In genomic region chr11:102268985-102269470, GRCh38 we compare ENCODE assay signal across 10 cellular contexts. TPM values are rescaled to one million over a fixed set of nuclear protein-coding genes. Genes with fewer than 3 reads are reported as not detected.
DNase-seq lines count a peak whose midpoint lies in the region; ATAC-seq, FAIRE-seq and TF ChIP-seq lines count a peak whose summit lies in the region.
"Had no signal": no experiment of that assay in that cellular context is flagged by ENCODE, and none has a peak within 500 bp of the region (broad histone marks: within the 10 kb centered on the region; RNA-seq: fewer than 3 reads in every experiment).

No MANE protein-coding gene starts in this region.

- H3K9me3 ChIP-seq in A549 (no peaks in the 10 kb centered on the region), IMR-90 (ENCODE audit: control insufficient read depth, insufficient read depth, low read length) (no peaks in the 10 kb centered on the region), mammary epithelial cell (replicated peaks; ENCODE audit: insufficient read depth, low read length) (no peaks in the 10 kb centered on the region), muscle layer of duodenum (ENCODE audit: control insufficient read depth in 1 of 2, low read length in 2 of 2) (no peaks in the 10 kb centered on the region)

- ATAC-seq in A549 (peak in 1 of 2 experiments; percentile 27; a peak in 1 of 6 replicates), IMR-90 (ENCODE audit: low read depth) (no peak)

- H3K27ac ChIP-seq in A549 (peak overlapping the region; percentile 46 to 85; a peak in 4 of 6 replicates), IMR-90 (ENCODE audit: insufficient read depth, low read length) (no peak overlapping the region), mammary epithelial cell (ENCODE audit: insufficient read depth, low read depth, low read length) (peak overlapping the region; percentile 90), muscle layer of duodenum (ENCODE audit: low read length) (peak overlapping the region; percentile 62)

- dilution Hi-C loops in IMR-90 (cut with HindIII; ENCODE audit: low sequenced_read_pairs, unreplicated experiment), result no loop called here
- dilution Hi-C loops in mammary epithelial cell (cut with HindIII; ENCODE audit: low sequenced_read_pairs), result loop anchor here (5.0 kb wide), 1 partner anchor 92 kb away; no protein-coding TSS in a partner anchor

- peaks cover 16% of the 10 kb centered on the region for H3K4me1 ChIP-seq in A549
- H3K4me1 ChIP-seq in IMR-90 (ENCODE audit: control insufficient read depth, insufficient read depth, low read length), result peaks cover 8% of the 10 kb centered on the region
- peaks cover 36% of the 10 kb centered on the region for H3K4me1 ChIP-seq in mammary epithelial cell (ENCODE audit: insufficient read depth, low read length)
- H3K4me1 ChIP-seq in muscle layer of duodenum (ENCODE audit: control insufficient read depth in 1 of 2, insufficient read depth in 2 of 2, low read length in 2 of 2), result peaks cover 5% of the 10 kb centered on the region in 2 donors

- no peaks in the 10 kb centered on the region for H3K79me2 ChIP-seq in mammary epithelial cell (ENCODE audit: insufficient read depth, low read length)

- H2AFZ ChIP-seq in IMR-90 (replicated peaks; ENCODE audit: low read length, poor library complexity), result peak overlapping the region; percentile 93
- H2AFZ ChIP-seq in mammary epithelial cell (ENCODE audit: low read depth, low read length), result peak overlapping the region; percentile 67

- H3K36me3 ChIP-seq in IMR-90 (ENCODE audit: control insufficient read depth, insufficient read depth, low read length) (no peaks in the 10 kb centered on the region), mammary epithelial cell (ENCODE audit: insufficient read depth, low read length) (no peaks in the 10 kb centered on the region), muscle layer of duodenum (ENCODE audit: control insufficient read depth in 1 of 2, insufficient read depth in 2 of 2, low read length in 2 of 2) (no peaks in the 10 kb centered on the region)

- no peak for TF ChIP-seq POLR2A in A549 (IDR thresholded peaks at IDR 0.05; ENCODE audit: low read length)
- no peak for TF ChIP-seq POLR2A in IMR-90 (IDR thresholded peaks at IDR 0.05; ENCODE audit: low read depth, low read length)

- no peak overlapping the region; the same call in 2 of the 3 replicates for H2BK15ac ChIP-seq in IMR-90 (ENCODE audit: low read depth, low read length)

- 0 out of 2 replicates have a peak overlapping the region, but pooled peaks have one; percentile 52 for H3K14ac ChIP-seq in IMR-90 (replicated peaks; ENCODE audit: low read depth, low read length)

- H4K8ac ChIP-seq in IMR-90 (ENCODE audit: low read depth in 2 of 2, low read length in 2 of 2), result peak overlapping the region in 1 of 2 experiments; percentile 26; a peak in 1 of 4 replicates

- H3K4me3 ChIP-seq in A549, result peak overlapping the region; percentile 51
- peak overlapping the region; percentile 44 for H3K4me3 ChIP-seq in IMR-90 (ENCODE audit: insufficient read depth, low read depth, low read length)
- H3K4me3 ChIP-seq in mammary epithelial cell (replicated peaks in 1 of 3; ENCODE audit: insufficient read depth in 1 of 3, low read depth in 2 of 3, low read length in 3 of 3), result peak overlapping the region; percentile 15 to 36 (median 17)
- H3K4me3 ChIP-seq in muscle layer of duodenum (ENCODE audit: low read depth in 1 of 2, low read length in 2 of 2), result peak overlapping the region; percentile 55 to 78

- H3K23ac ChIP-seq in IMR-90 (ENCODE audit: low read depth, low read length), result no peak overlapping the region

- no peak overlapping the region for H3K56ac ChIP-seq in IMR-90 (ENCODE audit: extremely low read depth, insufficient read depth, low read length)

- H3K4me2 ChIP-seq in A549 (peak overlapping the region; percentile 88), IMR-90 (ENCODE audit: low read depth, low read length) (peak overlapping the region; percentile 81), mammary epithelial cell (ENCODE audit: insufficient read depth, low read depth, low read length) (peak overlapping the region; percentile 90)

- no peak for TF ChIP-seq EP300 in A549 (IDR thresholded peaks at IDR 0.05)

- CTCF ChIA-PET in A549 (lab: Yijun Ruan, JAX) (interaction anchor here (0.6 to 4.4 kb wide), 24 partner anchors 9 to 408 kb away, joined by 3 to 33 read pairs (median 4); partner anchors contain the start of gene YAP1), IMR-90 (lab: Yijun Ruan, JAX) (interaction anchor here (1.0 to 2.1 kb wide), 3 partner anchors 9 to 258 kb away, joined by 3 to 9 read pairs (median 4); no protein-coding TSS in a partner anchor), mammary epithelial cell (lab: Charles Lee; ENCODE audit: low non-redundant PET) (interaction anchor here (0.5 to 1.0 kb wide), 4 partner anchors 12 to 37 kb away, joined by 3 to 7 read pairs (median 6); no protein-coding TSS in a partner anchor)

- FAIRE-seq in A549 (lab: Jason Lieb, UNC), result no peak
- FAIRE-seq: G401.6, TTC549 had no signal

- H3K79me1 ChIP-seq in IMR-90 (ENCODE audit: low read depth in 1 of 2, low read length in 2 of 2), result no peaks in the 10 kb centered on the region; a peak in 1 of 4 replicates

- H3K18ac ChIP-seq in IMR-90 (ENCODE audit: low read depth, low read length), result no peak overlapping the region; the same call in 1 of the 2 replicates

- H2BK5ac ChIP-seq in IMR-90 (ENCODE audit: low read depth, low read length, poor library complexity, severe bottlenecking), result no peak overlapping the region

- DNase-seq in A549 (ENCODE audit: low read depth in 1 of 2, low spot score in 1 of 2) (no peak), IMR-90 (no peak), mammary epithelial cell (no peak), AML-193 (lab: John Stamatoyannopoulos, UW) (no peak), putamen (ENCODE audit: low spot score) (no peak), occipital lobe (lab: John Stamatoyannopoulos, UW) (no peak), CD1c-positive myeloid dendritic cell (ENCODE audit: extremely low spot score) (no peak)

- H4K20me1 ChIP-seq in IMR-90 (ENCODE audit: insufficient read depth, low read length), result no peaks in the 10 kb centered on the region
- H4K20me1 ChIP-seq in mammary epithelial cell (ENCODE audit: insufficient read depth, low read length), result no peaks in the 10 kb centered on the region

- peak overlapping the region; percentile 12 for H2AK9ac ChIP-seq in IMR-90 (replicated peaks; ENCODE audit: low read depth, low read length, poor library complexity)

- no peaks in the 10 kb centered on the region; the same call in 1 of the 2 replicates for H3K9me1 ChIP-seq in IMR-90 (ENCODE audit: insufficient read depth, low read length)

- in situ Hi-C loops in IMR-90 (cut with MboI; ENCODE audit: low sequenced_read_pairs), result no loop called here
- in situ Hi-C loops in mammary epithelial cell (cut with MboI; ENCODE audit: low sequenced_read_pairs in 2 of 2), result no loop called here

- no peak overlapping the region; the same call in 1 of the 2 replicates for H3K4ac ChIP-seq in IMR-90 (ENCODE audit: low read depth, low read length)

- H4K5ac ChIP-seq in IMR-90 (ENCODE audit: low read depth, low read length), result no peak overlapping the region

- TF ChIP-seq CTCF in A549 (IDR thresholded peaks at IDR 0.05) (no peak), IMR-90 (conservative IDR thresholded peaks at IDR 0.05; ENCODE audit: low read depth, low read length) (no peak), mammary epithelial cell (conservative IDR thresholded peaks at IDR 0.05 in 1 of 2, IDR thresholded peaks at IDR 0.05 in 1 of 2; ENCODE audit: extremely low read depth in 1 of 2, insufficient read depth in 1 of 2, low read depth in 1 of 2, low read length in 2 of 2) (no peak)

- 0 out of 2 replicates have a peak overlapping the region, but pooled peaks have one; percentile 16 for H2BK120ac ChIP-seq in IMR-90 (ENCODE audit: low read depth, low read length)

- no peak overlapping the region for H2BK20ac ChIP-seq in IMR-90 (ENCODE audit: low read depth, low read length)

- intact Hi-C loops in IMR-90 (cut with micrococcal nuclease) (no loop called here), mammary epithelial cell (cut with micrococcal nuclease) (loop anchor here (1.0 kb wide), 1 partner anchor 158 kb away; no protein-coding TSS in a partner anchor)

- no peaks in the 10 kb centered on the region for H3K27me3 ChIP-seq in IMR-90 (ENCODE audit: control insufficient read depth, insufficient read depth, low read length)
- H3K27me3 ChIP-seq in mammary epithelial cell (ENCODE audit: insufficient read depth, low read length), result no peaks in the 10 kb centered on the region
- H3K27me3 ChIP-seq in muscle layer of duodenum (ENCODE audit: low read depth, low read length), result no peaks in the 10 kb centered on the region

- peak overlapping the region; percentile 59; the same call in 1 of the 2 replicates for H2AK5ac ChIP-seq in IMR-90 (ENCODE audit: low read depth, low read length)

- POLR2A ChIA-PET in A549 (lab: Yijun Ruan, JAX), result interaction anchor here (0.6 to 1.0 kb wide), 2 partner anchors 29 to 160 kb away, joined by 3 read pairs; no protein-coding TSS in a partner anchor
- POLR2A ChIA-PET in IMR-90 (lab: Charles Lee; ENCODE audit: unreplicated experiment), result interaction anchor here (0.7 kb wide), 1 partner anchor 466 kb away, joined by 5 read pairs; no protein-coding TSS in a partner anchor

- TF ChIP-seq RAD21 in A549 (conservative IDR thresholded peaks at IDR 0.05 in 1 of 2, IDR thresholded peaks at IDR 0.05 in 1 of 2), result no peak
- TF ChIP-seq RAD21 in IMR-90 (IDR thresholded peaks at IDR 0.05; ENCODE audit: low read length), result no peak

- WGBS in A549 (ENCODE audit: missing lambda C conversion rate), result 3% methylated on average over 6 of the region's 6 CpGs
- WGBS in IMR-90 (ENCODE audit: extremely low coverage in 2 of 2, insufficient read length in 1 of 2), 2 experiments, result 57% methylated on average over 1 of the region's 6 CpGs; no CpG with 5 or more reads in 1 of the 2 experiments
- WGBS in mammary epithelial cell (ENCODE audit: low coverage, missing lambda C conversion rate), result 2% methylated on average over 6 of the region's 6 CpGs

- H3K9ac ChIP-seq in IMR-90 (ENCODE audit: low read depth, low read length) (no peak overlapping the region), mammary epithelial cell (ENCODE audit: insufficient read depth, low read length) (peak overlapping the region; percentile 91)

- BruUV-seq in IMR-90 (replicated peaks; lab: Mats Ljungman, UMichigan), result no TSS peak
- BruUV-seq in mammary epithelial cell (replicated peaks; lab: Mats Ljungman, UMichigan), result TSS peak; percentile 1

- H4K91ac ChIP-seq in IMR-90 (ENCODE audit: insufficient read depth, low read depth, low read length), result no peak overlapping the region

RNA-seq across cellular contexts. Expression of gene BIRC3, which starts 48.3 kb away (rescaled TPM):
- polyA plus RNA-seq in A549 (2011; rRNA removed), result 13.8 and 17.5 TPM in 2 replicates
- 3.4 and 4.0 TPM in 2 replicates for polyA plus RNA-seq in A549 (2012; cell fraction: cytosol; rRNA removed)
- polyA plus RNA-seq in A549 (2012; cell fraction: nucleus; rRNA removed), result 1.6 and 3.2 TPM in 2 replicates
- polyA plus RNA-seq in A549 (2017; fragmentation: RNase III; extraction: RNeasy Plus Mini Kit Qiagen cat#74134 plus additional on column Dnase treatment), result 10.6 to 27.4 TPM (median 11.3 TPM) in 3 replicates
- polyA minus RNA-seq in A549 (2011; rRNA and poly(A)+ RNA removed), result 6.3 and 6.6 TPM in 2 replicates
- total RNA-seq in IMR-90 (2012; rRNA removed), result 5.0 and 6.4 TPM in 2 replicates
- polyA plus RNA-seq in IMR-90 (2012; rRNA removed), result 1.3 and 2.2 TPM in 2 replicates
- 0.25 and 0.29 TPM in 2 replicates for polyA plus RNA-seq in IMR-90 (2012; cell fraction: cytosol; rRNA removed)
- polyA plus RNA-seq in IMR-90 (2012; cell fraction: nucleus; rRNA removed; ENCODE audit: low replicate concordance), result 0.07 and 0.97 TPM in 2 replicates
- total RNA-seq in mammary epithelial cell, result 10 to 100 TPM in 1 of 2 donors, under 1 TPM in 1; 0.83 to 17.5 TPM
- 1.00 TPM for polyA plus RNA-seq in mammary epithelial cell
- polyA minus RNA-seq in mammary epithelial cell, result 1.7 TPM
- total RNA-seq in occipital lobe, result 1.7 TPM
